In the genomic region with DNA sequence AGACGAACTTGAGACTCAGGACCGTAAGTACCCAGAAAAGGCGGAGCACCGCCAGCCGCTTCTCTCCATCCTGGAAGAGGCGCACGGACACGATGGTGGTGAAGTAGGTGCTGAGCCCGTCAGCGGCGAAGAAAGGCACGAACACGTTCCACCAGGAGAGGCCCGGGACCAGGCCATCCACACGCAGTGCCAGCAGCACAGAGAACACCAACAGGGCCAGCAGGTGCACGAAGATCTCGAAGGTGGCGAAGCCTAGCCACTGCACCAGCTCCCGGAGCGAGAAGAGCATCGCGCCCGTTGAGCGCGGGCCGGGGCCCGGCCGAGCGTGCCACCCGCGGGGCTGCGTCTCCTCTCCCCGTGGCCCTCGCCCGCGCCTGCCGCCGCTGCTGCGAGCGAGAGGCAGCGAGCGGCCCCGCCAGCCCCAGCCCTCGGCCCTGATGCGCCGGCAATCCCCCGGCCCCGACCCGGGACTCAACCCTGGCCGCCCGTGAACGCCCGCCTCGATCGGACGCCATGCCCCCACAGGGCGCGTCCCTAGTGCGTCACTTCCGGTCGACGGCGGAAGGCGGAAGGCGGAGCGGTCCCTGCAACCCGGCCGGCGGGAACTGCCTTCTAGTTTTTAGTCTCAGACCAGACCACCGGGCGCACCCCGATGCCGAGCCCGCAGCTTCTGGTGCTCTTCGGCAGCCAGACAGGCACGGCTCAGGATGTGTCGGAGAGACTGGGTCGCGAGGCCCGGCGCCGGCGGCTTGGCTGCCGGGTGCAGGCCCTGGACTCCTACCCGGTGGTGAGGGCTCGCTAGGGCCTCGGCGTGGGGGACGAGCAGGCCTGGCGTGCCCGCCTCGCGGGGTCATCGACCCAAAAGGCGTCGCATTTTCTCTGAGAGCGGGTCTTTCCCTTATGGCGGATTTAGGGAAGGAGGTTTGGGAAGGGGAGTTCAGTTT, we compare ENCODE assay signal across 8 cellular contexts. TPM values are rescaled to one million over a fixed set of nuclear protein-coding genes. Genes with fewer than 3 reads are reported as not detected.
DNase-seq lines count a peak whose midpoint lies in the region; ATAC-seq and TF ChIP-seq lines count a peak whose summit lies in the region.

A gene (plus strand): TSS at position 575 of the 944 bp plus-strand sequence. CDS start 78 bp downstream, at position 653.
A gene with protein sequence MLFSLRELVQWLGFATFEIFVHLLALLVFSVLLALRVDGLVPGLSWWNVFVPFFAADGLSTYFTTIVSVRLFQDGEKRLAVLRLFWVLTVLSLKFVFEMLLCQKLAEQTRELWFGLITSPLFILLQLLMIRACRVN (minus strand): TSS at position 523 of the 944 bp plus-strand sequence. CDS start 234 bp downstream, at position 289.

- POLR2A ChIA-PET in HEK293T (lab: Yijun Ruan, JAX) = interaction anchor here (0.6 to 2.3 kb wide), 11 partner anchors 10 to 75 kb away, joined by 3 to 16 read pairs (median 5); a partner anchor contains a TSS

- H3K9me3 ChIP-seq in prostate gland (no peaks in the 10 kb centered on the region), upper lobe of right lung (no peaks in the 10 kb centered on the region)

- peak; percentile 56 for ATAC-seq in left ventricle myocardium superior
- ATAC-seq in upper lobe of right lung = peak; percentile 76

- peak; percentile 95 for DNase-seq in Daoy (ENCODE audit: low read depth)
- DNase-seq in HEK293T (ENCODE audit: extremely low spot score) = peak; percentile 94
- peak; percentile 42 for DNase-seq in NCI-H1694 treated with DMSO at 0.1 percent for 48 hours (lab: John Stamatoyannopoulos, UW)
- DNase-seq in T-helper 22 cell (ENCODE audit: low read depth) = peak; percentile 90
- DNase-seq in anterior cingulate cortex (lab: John Stamatoyannopoulos, UW) = peak in 57 of 58 donors; percentile 63 to 97 (median 86)
- DNase-seq in left ventricle myocardium superior = peak; percentile 95
- peak; percentile 87 for DNase-seq in prostate gland (ENCODE audit: low spot score)
- peak; percentile 97 for DNase-seq in upper lobe of right lung

- peaks cover 27% of the 10 kb centered on the region for H3K4me1 ChIP-seq in prostate gland (replicated peaks)
- H3K4me1 ChIP-seq in upper lobe of right lung = peaks cover 41% of the 10 kb centered on the region

- peak within 1 kb of the TSS; percentile 73 to 75 for H3K4me3 ChIP-seq in prostate gland
- H3K4me3 ChIP-seq in upper lobe of right lung = peak within 1 kb of the TSS; percentile 83

- CTCF ChIA-PET in HEK293T (lab: Yijun Ruan, JAX) = no interaction called here

- peak in 1 of 4 experiments; percentile 13 for TF ChIP-seq CTCF in prostate gland (IDR thresholded peaks at IDR 0.05)
- no peak for TF ChIP-seq CTCF in upper lobe of right lung (IDR thresholded peaks at IDR 0.05)

- H3K27ac ChIP-seq in prostate gland (peak within 1 kb of the TSS; percentile 49 to 72), upper lobe of right lung (peak within 1 kb of the TSS; percentile 80)

- H3K27me3 ChIP-seq in prostate gland (replicated peaks; ENCODE audit: insufficient read depth) = no peaks in the 10 kb centered on the region
- no peaks in the 10 kb centered on the region for H3K27me3 ChIP-seq in upper lobe of right lung

- peak; percentile 71 for TF ChIP-seq POLR2A in prostate gland (IDR thresholded peaks at IDR 0.05)

- WGBS in prostate gland = under 1% methylated on average over 53 of the region's 98 CpGs

- intact Hi-C loops in left ventricle myocardium superior (cut with micrococcal nuclease) (no loop called here), prostate gland (cut with DNase I) (no loop called here), upper lobe of right lung (cut with DNase I) (no loop called here)

- H3K36me3 ChIP-seq in prostate gland = no peaks in the 10 kb centered on the region
- H3K36me3 ChIP-seq in upper lobe of right lung = no peaks in the 10 kb centered on the region

TF ChIP-seq in HEK293T, 16 proteins besides CTCF, POLR2A, EP300 and RAD21:
- TF ChIP-seq ELF4 (IDR thresholded peaks at IDR 0.05) = peak; percentile 49
- TF ChIP-seq CTBP1 (IDR thresholded peaks at IDR 0.05; ENCODE audit: borderline replicate concordance) = no peak
- no peak for TF ChIP-seq BHLHE40 (IDR thresholded peaks at IDR 0.05; ENCODE audit: borderline replicate concordance)
- peak; percentile 53 for TF ChIP-seq L3MBTL2 (conservative IDR thresholded peaks at IDR 0.05)

RNA-seq across cellular contexts. Expression of the first gene that starts in this region (rescaled TPM):
- 14.3 and 15.3 TPM in 2 replicates for total RNA-seq in Daoy (2014; rRNA removed; shearing (Covaris generic))
- total RNA-seq in left ventricle myocardium superior = 5.7 TPM
- 10 to 100 TPM; 18.5 to 31.9 TPM for total RNA-seq in prostate gland
- total RNA-seq in upper lobe of right lung = 16.7 TPM

RNA-seq across cellular contexts. Expression of the second gene that starts in this region (rescaled TPM):
- total RNA-seq in Daoy (2014; rRNA removed; shearing (Covaris generic)) = 62.3 and 65.4 TPM in 2 replicates
- total RNA-seq in left ventricle myocardium superior (43.3 TPM), prostate gland (10 to 100 TPM; 35.3 to 47.8 TPM), upper lobe of right lung (28.7 TPM)

Comparison
In these comparisons a context has a peak if more than half of its experiments do, and no peak if none do; other contexts are left out.
1. Peak in every context shown above with its lines: DNase-seq, ATAC-seq, H3K4me3 ChIP-seq and H3K27ac ChIP-seq.
2. DNase-seq: peak in every context shown above with its lines; median percentile 97 in upper lobe of right lung; 95 in Daoy; 95 in left ventricle myocardium superior; 94 in HEK293T; 90 in T-helper 22 cell; 87 in prostate gland; 86 in anterior cingulate cortex; 42 in NCI-H1694 treated with DMSO at 0.1 percent for 48 hours.